ENCODE assay signal across 1 cellular context in genomic region chr4:83455300-83456183, GRCh38.
TF ChIP-seq lines count a peak whose summit lies in the region.

Gene HELQ, minus strand, starts transcription at chr4:83455823. Its CDS starts 130 bp downstream, at chr4:83455693.
Gene MRPS18C, plus strand, starts transcription at chr4:83456058. Its CDS starts 20 bp downstream, at chr4:83456078.

TF ChIP-seq in HepG2, 621 proteins besides CTCF, POLR2A, EP300 and RAD21 (continued from another document and continues in another):
- TF ChIP-seq HIC2 (CRISPR knock-in tag; IDR thresholded peaks at IDR 0.05; ENCODE audit: low read depth), result no peak
- 0 out of 2 replicates have a peak, but pooled peaks have one; percentile 62 for TF ChIP-seq BATF2 (CRISPR knock-in tag; IDR thresholded peaks at IDR 0.05)
- TF ChIP-seq RFX1 (IDR thresholded peaks at IDR 0.05), result no peak
- TF ChIP-seq SNAI1 (CRISPR knock-in tag; IDR thresholded peaks at IDR 0.05; ENCODE audit: borderline replicate concordance), result 0 out of 2 replicates have a peak, but pooled peaks have one; percentile 50
- peak; percentile 46; the same call in 1 of the 2 replicates for TF ChIP-seq TFAP4 (IDR thresholded peaks at IDR 0.05; ENCODE audit: borderline replicate concordance, low read depth)
- no peak for TF ChIP-seq ZNF776 (CRISPR knock-in tag; IDR thresholded peaks at IDR 0.05)
- no peak for TF ChIP-seq DNMT1 (CRISPR knock-in tag; IDR thresholded peaks at IDR 0.05)
- peak; percentile 92 for TF ChIP-seq IKZF5 (CRISPR knock-in tag; IDR thresholded peaks at IDR 0.05)
- peak; percentile 60 for TF ChIP-seq SRSF1 (optimal IDR thresholded peaks at IDR 0.05; ENCODE audit: low read depth, low read length)
- TF ChIP-seq KMT2B (CRISPR knock-in tag; IDR thresholded peaks at IDR 0.05), result peak; percentile 98
- peak; percentile 36; the same call in 1 of the 2 replicates for TF ChIP-seq NR0B2 (CRISPR knock-in tag; IDR thresholded peaks at IDR 0.05)
- peak; percentile 87 for TF ChIP-seq TBX2 (CRISPR knock-in tag; IDR thresholded peaks at IDR 0.05; ENCODE audit: borderline replicate concordance)
- TF ChIP-seq STAT5B (CRISPR knock-in tag; IDR thresholded peaks at IDR 0.05), result 0 out of 2 replicates have a peak, but pooled peaks have one; percentile 54
- peak; percentile 93 for TF ChIP-seq SNAPC2 (CRISPR knock-in tag; IDR thresholded peaks at IDR 0.05)
- peak; percentile 92; the same call in 1 of the 2 replicates for TF ChIP-seq ZNF354B (CRISPR knock-in tag; IDR thresholded peaks at IDR 0.05)
- no peak for TF ChIP-seq ZBTB39 (CRISPR knock-in tag; IDR thresholded peaks at IDR 0.05)
- no peak for TF ChIP-seq ZNF446 (CRISPR knock-in tag; IDR thresholded peaks at IDR 0.05)
- peak; percentile 39; the same call in 1 of the 2 replicates for TF ChIP-seq FOXK2 (IDR thresholded peaks at IDR 0.05)
- TF ChIP-seq TRAFD1 (CRISPR knock-in tag; IDR thresholded peaks at IDR 0.05; ENCODE audit: borderline replicate concordance), result 0 out of 2 replicates have a peak, but pooled peaks have one; percentile 6
- no peak for TF ChIP-seq TBP (CRISPR knock-in tag; IDR thresholded peaks at IDR 0.05)
- peak; percentile 88; the same call in 1 of the 2 replicates for TF ChIP-seq RELA (CRISPR knock-in tag; IDR thresholded peaks at IDR 0.05)
- TF ChIP-seq JUNB (CRISPR knock-in tag; IDR thresholded peaks at IDR 0.05; ENCODE audit: borderline replicate concordance), result no peak
- no peak for TF ChIP-seq KLF15 (CRISPR knock-in tag; IDR thresholded peaks at IDR 0.05; ENCODE audit: borderline replicate concordance)
- TF ChIP-seq SRF (IDR thresholded peaks at IDR 0.05; ENCODE audit: low read depth, low read length), result peak; percentile 81; the same call in 1 of the 2 replicates
- TF ChIP-seq PPARG (CRISPR knock-in tag; conservative IDR thresholded peaks at IDR 0.05), result 0 out of 2 replicates have a peak, but pooled peaks have one; percentile 40
- TF ChIP-seq KLF16 (CRISPR knock-in tag; IDR thresholded peaks at IDR 0.05), result peak in 1 of 2 experiments; percentile 83; a peak in 2 of 4 replicates
- no peak for TF ChIP-seq FIP1L1 (IDR thresholded peaks at IDR 0.05; ENCODE audit: borderline replicate concordance, insufficient read depth, low read depth, low read length)
- TF ChIP-seq DBP (CRISPR knock-in tag; IDR thresholded peaks at IDR 0.05; ENCODE audit: not compliant biosample characterization), result peak; percentile 36
- TF ChIP-seq ZFX (CRISPR knock-in tag; IDR thresholded peaks at IDR 0.05; ENCODE audit: low read depth), result peak; percentile 69
- peak; percentile 83 for TF ChIP-seq MED1 (CRISPR knock-in tag; IDR thresholded peaks at IDR 0.05)
- TF ChIP-seq POLR2AphosphoS2 (IDR thresholded peaks at IDR 0.05; ENCODE audit: low read depth, low read length), result 0 out of 2 replicates have a peak, but pooled peaks have one; percentile 57
- no peak for TF ChIP-seq ZBTB46 (CRISPR knock-in tag; IDR thresholded peaks at IDR 0.05; ENCODE audit: borderline replicate concordance)
- TF ChIP-seq SKI (IDR thresholded peaks at IDR 0.05; ENCODE audit: partially characterized antibody), result no peak
- TF ChIP-seq SIN3A (IDR thresholded peaks at IDR 0.05; ENCODE audit: borderline replicate concordance, low read depth, low read length), result peak; percentile 92; the same call in 1 of the 2 replicates
- no peak for TF ChIP-seq KLF13 (CRISPR knock-in tag; IDR thresholded peaks at IDR 0.05)
- peak; percentile 82 for TF ChIP-seq KDM3A (CRISPR knock-in tag; IDR thresholded peaks at IDR 0.05; ENCODE audit: low read depth)
- peak; percentile 92 for TF ChIP-seq ZFP91 (CRISPR knock-in tag; IDR thresholded peaks at IDR 0.05; ENCODE audit: borderline replicate concordance)
- peak; percentile 95 for TF ChIP-seq DRAP1 (CRISPR knock-in tag; IDR thresholded peaks at IDR 0.05)
- TF ChIP-seq ZBTB8A (CRISPR knock-in tag; IDR thresholded peaks at IDR 0.05; ENCODE audit: borderline replicate concordance, low read depth), result no peak
- TF ChIP-seq LRRFIP1 (CRISPR knock-in tag; conservative IDR thresholded peaks at IDR 0.05), result no peak
- 0 out of 2 replicates have a peak, but pooled peaks have one; percentile 41 for TF ChIP-seq ZNF713 (CRISPR knock-in tag; IDR thresholded peaks at IDR 0.05)
- peak; percentile 72; the same call in 1 of the 2 replicates for TF ChIP-seq GFI1 (CRISPR knock-in tag; IDR thresholded peaks at IDR 0.05; ENCODE audit: borderline replicate concordance)
- TF ChIP-seq KLF6 (CRISPR knock-in tag; IDR thresholded peaks at IDR 0.05), result peak; percentile 96
- no peak for TF ChIP-seq SNRNP70 (IDR thresholded peaks at IDR 0.05; ENCODE audit: low read depth, low read length)
- TF ChIP-seq PHF8 (CRISPR knock-in tag; IDR thresholded peaks at IDR 0.05), result peak; percentile 91
- TF ChIP-seq GATAD2A (CRISPR knock-in tag; IDR thresholded peaks at IDR 0.05), result peak; percentile 82
- no peak for TF ChIP-seq ZNF326 (CRISPR knock-in tag; IDR thresholded peaks at IDR 0.05; ENCODE audit: borderline replicate concordance)
